13 cellular contexts compared by ENCODE assay signal in genomic region chr6:15642276-15642675, GRCh38. TPM values are rescaled to one million over a fixed set of nuclear protein-coding genes. Genes with fewer than 3 reads are reported as not detected.
A peak's percentile ranks its signal among the peaks of the same experiment; 100 is the strongest.
DNase-seq lines count a peak whose midpoint lies in the region; ATAC-seq and TF ChIP-seq lines count a peak whose summit lies in the region.
"Had no signal": no experiment of that assay in that cellular context is flagged by ENCODE, and none has a peak within 500 bp of the region (broad histone marks: within the 10 kb centered on the region; RNA-seq: fewer than 3 reads in every experiment).

No MANE protein-coding gene starts in this region.

- H3K27me3 ChIP-seq in upper lobe of right lung: no peaks in the 10 kb centered on the region

- intact Hi-C loops in upper lobe of right lung (cut with DNase I): no loop called here

- H3K27ac ChIP-seq in upper lobe of right lung: no peak overlapping the region
- H3K27ac ChIP-seq: epithelial cell of prostate had no signal

- DNase-seq in activated T-cell treated with anti-CD3 and anti-CD28 coated beads, Interleukin-2, amount 50 U/mL, for 72 hours: no peak
- DNase-seq in activated T-cell treated with anti-CD3 and anti-CD28 coated beads, Interleukin-2, amount 50 U/mL, for 48 hours: no peak
- peak; percentile 27 for DNase-seq in NCI-H69 (lab: John Stamatoyannopoulos, UW)
- no peak for DNase-seq in epithelial cell of proximal tubule (ENCODE audit: low read depth)
- DNase-seq in upper lobe of right lung: no peak
- DNase-seq in GDM1 (lab: John Stamatoyannopoulos, UW): no peak
- DNase-seq in SW 1271 (lab: John Stamatoyannopoulos, UW): no peak
- DNase-seq in activated naive CD4-positive, alpha-beta T cell treated with anti-CD3 and anti-CD28 coated beads, Interleukin-2, amount 50 U/mL, for 72 hours (ENCODE audit: low spot score in 2 of 2): no peak
- DNase-seq: anterior cingulate cortex; NCI-H1105 treated with DMSO at 0.1 percent for 48 hours; nucleus accumbens; stimulated activated naive CD8-positive, alpha-beta T cell treated with anti-CD3 and anti-CD28 coated beads, Interleukin-15, Interleukin-2, amounts not matched to agents 100 U/mL and 50 U/mL, for 24 hours had no signal

- H3K4me1 ChIP-seq in upper lobe of right lung: no peaks in the 10 kb centered on the region

- no peaks in the 10 kb centered on the region for H3K36me3 ChIP-seq in upper lobe of right lung

- H3K9me3 ChIP-seq in upper lobe of right lung: peaks cover 10% of the 10 kb centered on the region

- H3K4me3 Mint-ChIP-seq in activated T-cell treated with anti-CD3 and anti-CD28 coated beads, Interleukin-2, amount 50 U/mL, for 72 hours: no peak overlapping the region

- H3K4me1 Mint-ChIP-seq in activated T-cell treated with anti-CD3 and anti-CD28 coated beads, Interleukin-2, amount 50 U/mL, for 72 hours (ENCODE audit: low read depth): peaks cover 5% of the 10 kb centered on the region

- H3K4me3 ChIP-seq in epithelial cell of proximal tubule (ENCODE audit: low read depth, low read length): no peak overlapping the region
- no peak overlapping the region for H3K4me3 ChIP-seq in upper lobe of right lung

- no peaks in the 10 kb centered on the region for H3K27me3 Mint-ChIP-seq in activated T-cell treated with anti-CD3 and anti-CD28 coated beads, Interleukin-2, amount 50 U/mL, for 72 hours (ENCODE audit: low read depth)

- ATAC-seq in activated T-cell treated with anti-CD3 and anti-CD28 coated beads, Interleukin-2, amount 50 U/mL, for 72 hours (replicated peaks in 1 of 2): no peak
- ATAC-seq in upper lobe of right lung: peak; percentile 22
- ATAC-seq in activated naive CD4-positive, alpha-beta T cell treated with anti-CD3 and anti-CD28 coated beads, Interleukin-2, amount 50 U/mL, for 72 hours: no peak
- ATAC-seq: stimulated activated naive CD8-positive, alpha-beta T cell treated with anti-CD3 and anti-CD28 coated beads, Interleukin-15, Interleukin-2, amounts not matched to agents 100 U/mL and 50 U/mL, for 24 hours had no signal

- peaks cover 19 to 25% of the 10 kb centered on the region in 2 donors for H3K9me3 Mint-ChIP-seq in activated T-cell treated with anti-CD3 and anti-CD28 coated beads, Interleukin-2, amount 50 U/mL, for 72 hours
- peaks cover 22 to 30% of the 10 kb centered on the region in 2 donors for H3K9me3 Mint-ChIP-seq in activated naive CD4-positive, alpha-beta T cell treated with anti-CD3 and anti-CD28 coated beads, Interleukin-2, amount 50 U/mL, for 72 hours

- TF ChIP-seq CTCF in epithelial cell of proximal tubule (conservative IDR thresholded peaks at IDR 0.05; ENCODE audit: low read depth, low read length) (peak; percentile 61), upper lobe of right lung (IDR thresholded peaks at IDR 0.05) (no peak)

- H3K27ac Mint-ChIP-seq in activated T-cell treated with anti-CD3 and anti-CD28 coated beads, Interleukin-2, amount 50 U/mL, for 72 hours: peak overlapping the region; percentile 12
- no peak overlapping the region for H3K27ac Mint-ChIP-seq in activated naive CD4-positive, alpha-beta T cell treated with anti-CD3 and anti-CD28 coated beads, Interleukin-2, amount 50 U/mL, for 72 hours

- peaks cover 37 to 54% of the 10 kb centered on the region in 2 donors for H3K36me3 Mint-ChIP-seq in activated T-cell treated with anti-CD3 and anti-CD28 coated beads, Interleukin-2, amount 50 U/mL, for 72 hours (ENCODE audit: insufficient read depth in 2 of 2)
- peaks cover 68 to 73% of the 10 kb centered on the region in 2 donors for H3K36me3 Mint-ChIP-seq in activated naive CD4-positive, alpha-beta T cell treated with anti-CD3 and anti-CD28 coated beads, Interleukin-2, amount 50 U/mL, for 72 hours

RNA-seq across cellular contexts. Expression of gene DTNBP1, which starts 20.6 kb away (rescaled TPM):
- total RNA-seq in activated T-cell treated with anti-CD3 and anti-CD28 coated beads, Interleukin-2, amount 50 U/mL, for 72 hours: 10 to 100 TPM; 24.5 to 27.1 TPM
- total RNA-seq in epithelial cell of proximal tubule (6.2 and 6.3 TPM in 2 replicates), upper lobe of right lung (25.9 TPM)
- 10 to 100 TPM; 14.1 to 24.5 TPM for total RNA-seq in activated naive CD4-positive, alpha-beta T cell treated with anti-CD3 and anti-CD28 coated beads, Interleukin-2, amount 50 U/mL, for 72 hours
